In genomic region chr1:30975217-30975616, GRCh38 we compare ENCODE assay signal across 1 cellular context.
TF ChIP-seq lines count a peak whose summit lies in the region.

No MANE protein-coding gene starts in this region.

TF ChIP-seq in HepG2, 621 proteins besides CTCF, POLR2A, EP300 and RAD21 (continued from another document and continues in another):
- TF ChIP-seq KIAA2018 (CRISPR knock-in tag; IDR thresholded peaks at IDR 0.05; ENCODE audit: borderline replicate concordance) (no peak), AHDC1 (CRISPR knock-in tag; IDR thresholded peaks at IDR 0.05; ENCODE audit: borderline replicate concordance) (no peak), ZNF598 (CRISPR knock-in tag; IDR thresholded peaks at IDR 0.05; ENCODE audit: borderline replicate concordance) (no peak), ZNF275 (CRISPR knock-in tag; IDR thresholded peaks at IDR 0.05; ENCODE audit: borderline replicate concordance) (no peak), KLF9 (CRISPR knock-in tag; IDR thresholded peaks at IDR 0.05; ENCODE audit: low read depth) (no peak), E2F2 (CRISPR knock-in tag; IDR thresholded peaks at IDR 0.05; ENCODE audit: borderline replicate concordance) (no peak), ARNT (IDR thresholded peaks at IDR 0.05) (no peak), ZFP62 (CRISPR knock-in tag; IDR thresholded peaks at IDR 0.05) (no peak), FOXC1 (CRISPR knock-in tag; IDR thresholded peaks at IDR 0.05; ENCODE audit: borderline replicate concordance) (no peak), NFIC (IDR thresholded peaks at IDR 0.05; ENCODE audit: low read length) (no peak), MEIS2 (CRISPR knock-in tag; IDR thresholded peaks at IDR 0.05) (no peak), GPBP1L1 (CRISPR knock-in tag; IDR thresholded peaks at IDR 0.05) (no peak), ZEB1 (IDR thresholded peaks at IDR 0.05; ENCODE audit: insufficient replicate concordance, low read depth) (no peak), SALL1 (CRISPR knock-in tag; IDR thresholded peaks at IDR 0.05) (peak; percentile 37; the same call in 1 of the 2 replicates), MLXIP (CRISPR knock-in tag; IDR thresholded peaks at IDR 0.05; ENCODE audit: borderline replicate concordance) (no peak), ATF4 (CRISPR knock-in tag; IDR thresholded peaks at IDR 0.05) (peak in 1 of 2 experiments; percentile 82; a peak in 2 of 4 replicates), SKIL (CRISPR knock-in tag; IDR thresholded peaks at IDR 0.05; ENCODE audit: borderline replicate concordance) (no peak), CEBPB (IDR thresholded peaks at IDR 0.05; ENCODE audit: borderline replicate concordance, low read depth, low read length) (peak; percentile 78), KLF16 (CRISPR knock-in tag; IDR thresholded peaks at IDR 0.05) (peak in 1 of 2 experiments; percentile 29; a peak in 1 of 4 replicates), NCOR1 (IDR thresholded peaks at IDR 0.05; ENCODE audit: borderline replicate concordance, low read length) (no peak), LRRFIP1 (CRISPR knock-in tag; conservative IDR thresholded peaks at IDR 0.05) (no peak), CENPX (CRISPR knock-in tag; IDR thresholded peaks at IDR 0.05) (no peak)
